ENCODE assay signal across 7 cellular contexts in the genomic region with DNA sequence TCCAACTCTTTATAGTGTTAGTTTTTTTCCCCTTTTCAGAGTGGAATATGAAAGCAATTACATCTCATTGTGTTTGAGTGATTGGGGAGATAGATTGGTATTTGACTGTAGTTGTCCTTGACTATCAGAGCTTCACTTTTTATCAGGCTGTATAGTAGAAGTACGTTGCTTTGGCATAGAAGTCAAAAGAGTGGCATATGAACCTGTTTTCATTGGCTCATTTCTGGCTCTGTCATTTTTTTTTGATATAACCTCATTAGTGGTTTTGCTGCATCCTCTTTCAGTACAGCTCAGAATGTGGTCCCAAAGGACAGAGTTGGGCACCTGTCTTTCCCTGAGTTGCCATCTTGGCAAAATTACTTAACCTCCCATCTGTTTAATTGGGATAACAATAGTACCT. TPM values are rescaled to one million over a fixed set of nuclear protein-coding genes. Genes with fewer than 3 reads are reported as not detected.
DNase-seq lines count a peak whose midpoint lies in the region; ATAC-seq and FAIRE-seq lines count a peak whose summit lies in the region.

No MANE protein-coding gene starts in this region.

- H3K4me3 ChIP-seq in H7 (ENCODE audit: insufficient read depth, low read depth, low read length) (peak overlapping the region; percentile 56), duodenal mucosa (ENCODE audit: low read depth in 1 of 2, low read length in 2 of 2) (peak overlapping the region; percentile 98 to 99), skin epidermis (peak overlapping the region in 5 of 7 experiments; percentile 74 to 95 (median 91))

- no peaks in the 10 kb centered on the region for H3K9me3 ChIP-seq in duodenal mucosa (ENCODE audit: control insufficient read depth in 1 of 2, low read length in 2 of 2)

- H3K36me3 ChIP-seq in H7 (replicated peaks; ENCODE audit: control insufficient read depth, insufficient read depth, low read length) (no peaks in the 10 kb centered on the region; the same call in 1 of the 2 replicates), duodenal mucosa (ENCODE audit: control insufficient read depth in 1 of 2, insufficient read depth in 2 of 2, low read length in 2 of 2) (no peaks in the 10 kb centered on the region)

- FAIRE-seq in HTR-8/SVneo (lab: Jason Lieb, UNC), result no peak

- H3K27me3 ChIP-seq in H7 (ENCODE audit: control insufficient read depth, insufficient read depth, low read length) (no peaks in the 10 kb centered on the region), duodenal mucosa (ENCODE audit: control insufficient read depth in 1 of 2, insufficient read depth in 2 of 2, low read length in 2 of 2) (no peaks in the 10 kb centered on the region)

- H3K4me1 ChIP-seq in duodenal mucosa (ENCODE audit: control insufficient read depth in 1 of 2, insufficient read depth in 2 of 2, low read length in 2 of 2), result peaks cover 12 to 22% of the 10 kb centered on the region in 2 donors

- H3K9ac ChIP-seq in duodenal mucosa (ENCODE audit: low read depth in 1 of 2, low read length in 2 of 2), result peak overlapping the region in 1 of 2 donors; percentile 31

- H3K27ac ChIP-seq in duodenal mucosa (ENCODE audit: low read depth, low read length) (no peak overlapping the region), skin epidermis (peak overlapping the region in 5 of 21 experiments; percentile 91 to 99 (median 95))

- ATAC-seq in GM18498 (IDR thresholded peaks at IDR 0.05; ENCODE audit: unreplicated experiment), result peak; percentile 26

- DNase-seq in H7, result no peak
- peak; percentile 32 to 54 for DNase-seq in NOMO-1 (lab: John Stamatoyannopoulos, UW; ENCODE audit: unreplicated experiment in 2 of 2)
- DNase-seq in HTR-8/SVneo (ENCODE audit: insufficient read length, low spot score), result no peak
- DNase-seq in NCI-H1436 (lab: John Stamatoyannopoulos, UW), result no peak

RNA-seq across cellular contexts. Expression of a gene that starts 1.4 kb away (rescaled TPM):
- total RNA-seq in H7 (2014; rRNA removed; shearing (Covaris generic)), result 26.1 and 29.7 TPM in 2 replicates

RNA-seq across cellular contexts. Expression of a gene that starts 22.3 kb away (rescaled TPM):
- not detected in 2 replicates for total RNA-seq in H7 (2014; rRNA removed; shearing (Covaris generic))

Comparison
In these comparisons a context has a peak if more than half of its experiments do, and no peak if none do; other contexts are left out.
1. DNase-seq: peak in NOMO-1 (2 of 2); none in H7 (single experiment), HTR-8/SVneo (single experiment) and NCI-H1436 (single experiment).
2. Peak in every context shown above with its lines, with median percentiles within 50 percentile points of each other: H3K4me3 ChIP-seq.